8 cellular contexts compared by ENCODE assay signal in the genomic region with DNA sequence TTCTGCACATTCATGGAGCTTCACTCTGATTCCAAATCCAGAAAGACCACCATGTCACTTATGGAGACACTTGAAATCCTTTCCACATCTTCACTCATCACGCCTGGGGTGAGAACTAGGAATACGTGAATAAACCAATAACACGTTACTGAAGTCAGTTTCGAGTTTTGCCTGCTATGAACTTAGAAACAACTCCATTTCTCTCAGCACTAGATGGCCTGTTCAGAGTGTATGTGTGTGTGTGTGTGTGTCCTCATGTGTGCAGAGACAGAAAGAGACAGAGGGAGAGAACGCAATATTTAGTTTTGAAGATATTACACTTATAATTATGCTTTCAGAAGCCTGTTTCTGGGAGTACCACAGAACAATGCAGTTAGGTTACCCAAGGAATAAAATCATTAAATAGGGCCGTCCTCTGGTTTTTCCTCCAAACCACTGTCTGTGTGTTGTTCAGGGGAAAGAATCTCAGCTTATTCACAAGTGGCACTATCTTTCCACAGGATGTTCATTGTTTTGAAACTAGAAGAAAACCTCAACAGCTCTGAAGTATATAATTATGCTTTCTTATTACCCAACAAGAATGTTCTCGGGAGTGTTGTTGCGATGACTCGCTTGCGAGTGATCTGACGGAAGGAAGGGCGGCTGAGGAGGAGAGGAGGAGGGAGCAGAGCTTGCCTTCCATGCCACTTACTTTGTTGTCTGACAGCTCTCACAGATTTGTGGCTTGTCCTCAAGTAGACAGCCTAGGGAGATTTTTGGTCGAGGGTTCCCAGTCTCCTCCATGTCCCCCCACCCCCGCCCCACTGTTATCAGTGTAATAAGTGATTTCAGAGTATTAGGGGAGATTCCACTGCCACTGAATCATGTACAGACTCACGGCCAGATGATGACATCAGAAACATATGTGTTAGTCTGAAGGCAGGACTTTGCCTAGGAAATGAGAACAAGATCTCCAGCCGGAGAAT.
DNase-seq lines count a peak whose midpoint lies in the region; ATAC-seq and TF ChIP-seq lines count a peak whose summit lies in the region.

No MANE protein-coding gene starts in this region.

- H3K9me3 Mint-ChIP-seq in activated T-helper 2 cell treated with anti-CD3 and anti-CD28 coated beads, Interferon-gamma antibody, Interleukin-2, Interleukin-4, amounts not matched to agents 10 μg/mL and 5 μg/mL and 100 μg/mL, durations not matched to agents 14 hours and 24 hours and 36 hours: no peaks in the 10 kb centered on the region
- no peaks in the 10 kb centered on the region for H3K9me3 Mint-ChIP-seq in glutamatergic neuron (ENCODE audit: unreplicated experiment)

- H3K27me3 ChIP-seq in BLaER1 treated with 17β-estradiol and CSF1 and Interleukin-3, amounts not matched to agents 10 nM and 100 nM: no peaks in the 10 kb centered on the region
- no peaks in the 10 kb centered on the region for H3K27me3 ChIP-seq in PC-9 (ENCODE audit: insufficient read depth, low read depth)
- no peaks in the 10 kb centered on the region for H3K27me3 ChIP-seq in spleen (replicated peaks in 1 of 7)

- peaks cover 39 to 62% (median 49%) of the 10 kb centered on the region in 10 experiments for H3K4me1 ChIP-seq in BLaER1 treated with 17β-estradiol and CSF1 and Interleukin-3, amounts not matched to agents 10 nM and 100 nM
- H3K4me1 ChIP-seq in PC-9 (replicated peaks; ENCODE audit: insufficient read depth) (peaks cover 23% of the 10 kb centered on the region), spleen (peaks cover 0 to 27% (median 7%) of the 10 kb centered on the region in 6 donors)

- 49 to 66% (median 59%) methylated on average over 16 of the region's 16 CpGs for WGBS in spleen, 5 donors

- ATAC-seq in HG03378 (IDR thresholded peaks at IDR 0.05; ENCODE audit: unreplicated experiment): no peak
- no peak for ATAC-seq in GM19324 (IDR thresholded peaks at IDR 0.05; ENCODE audit: low FRiP score, unreplicated experiment)

- peak overlapping the region; percentile 23 to 75 (median 41); a peak in 18 of 22 replicates for H3K27ac ChIP-seq in BLaER1 treated with 17β-estradiol and CSF1 and Interleukin-3, amounts not matched to agents 10 nM and 100 nM
- H3K27ac ChIP-seq in PC-9: peak overlapping the region; percentile 64
- H3K27ac ChIP-seq in spleen: peak overlapping the region in 6 of 8 donors; percentile 6 to 77 (median 56)

- peaks cover 0 to 6% (median 0%) of the 10 kb centered on the region in 11 experiments; a peak in 3 of 22 replicates for H3K9me3 ChIP-seq in BLaER1 treated with 17β-estradiol and CSF1 and Interleukin-3, amounts not matched to agents 10 nM and 100 nM (replicated peaks in 1 of 11)
- H3K9me3 ChIP-seq in PC-9 (ENCODE audit: insufficient read depth, low read depth): no peaks in the 10 kb centered on the region
- H3K9me3 ChIP-seq in spleen: no peaks in the 10 kb centered on the region

- no peak for TF ChIP-seq POLR2A in spleen (IDR thresholded peaks at IDR 0.05)

- TF ChIP-seq CTCF in PC-9 (conservative IDR thresholded peaks at IDR 0.05): no peak
- TF ChIP-seq CTCF in glutamatergic neuron (IDR thresholded peaks at IDR 0.05; ENCODE audit: partially characterized antibody, unreplicated experiment): no peak
- no peak for TF ChIP-seq CTCF in spleen (IDR thresholded peaks at IDR 0.05 in 8 of 11, conservative IDR thresholded peaks at IDR 0.05 in 3 of 11)

- no peaks in the 10 kb centered on the region for H3K36me3 ChIP-seq in BLaER1 treated with 17β-estradiol and CSF1 and Interleukin-3, amounts not matched to agents 10 nM and 100 nM
- H3K36me3 ChIP-seq in PC-9 (ENCODE audit: low read depth) (no peaks in the 10 kb centered on the region), spleen (no peaks in the 10 kb centered on the region)

- no TSS peak for BruUV-seq in PC-9 (replicated peaks; lab: Mats Ljungman, UMichigan)

- H2AFZ ChIP-seq in PC-9: peak overlapping the region; percentile 76

- H3K4me3 Mint-ChIP-seq in activated T-helper 2 cell treated with anti-CD3 and anti-CD28 coated beads, Interferon-gamma antibody, Interleukin-2, Interleukin-4, amounts not matched to agents 10 μg/mL and 5 μg/mL and 100 μg/mL, durations not matched to agents 14 hours and 24 hours and 36 hours (ENCODE audit: low read depth): peak overlapping the region; percentile 24
- peak overlapping the region; percentile 12 for H3K4me3 Mint-ChIP-seq in glutamatergic neuron (ENCODE audit: unreplicated experiment)

- H3K27me3 Mint-ChIP-seq in activated T-helper 2 cell treated with anti-CD3 and anti-CD28 coated beads, Interferon-gamma antibody, Interleukin-2, Interleukin-4, amounts not matched to agents 10 μg/mL and 5 μg/mL and 100 μg/mL, durations not matched to agents 14 hours and 24 hours and 36 hours (ENCODE audit: low read depth): peaks cover 14% of the 10 kb centered on the region
- peaks cover 2% of the 10 kb centered on the region for H3K27me3 Mint-ChIP-seq in glutamatergic neuron (ENCODE audit: unreplicated experiment)

- no peaks in the 10 kb centered on the region for H3K9me2 ChIP-seq in PC-9 (ENCODE audit: insufficient read depth)

- peaks cover 18% of the 10 kb centered on the region for H3F3A ChIP-seq in PC-9 (ENCODE audit: insufficient read depth, low read depth)

- intact Hi-C loops in PC-9 (cut with micrococcal nuclease; ENCODE audit: unreplicated experiment): loop anchor here (1.0 kb wide), 1 partner anchor 9 kb away; no protein-coding TSS in a partner anchor
- intact Hi-C loops in activated T-helper 2 cell treated with anti-CD3 and anti-CD28 coated beads, Interferon-gamma antibody, Interleukin-2, Interleukin-4, amounts not matched to agents 10 μg/mL and 5 μg/mL and 100 μg/mL, durations not matched to agents 14 hours and 24 hours and 36 hours (cut with micrococcal nuclease): loop anchor here (1.0 to 5.0 kb wide), 5 partner anchors 20 to 171 kb away; no protein-coding TSS in a partner anchor
- intact Hi-C loops in spleen (cut with DNase I; ENCODE audit: low total_unique reads): no loop called here

- H3K36me3 Mint-ChIP-seq in activated T-helper 2 cell treated with anti-CD3 and anti-CD28 coated beads, Interferon-gamma antibody, Interleukin-2, Interleukin-4, amounts not matched to agents 10 μg/mL and 5 μg/mL and 100 μg/mL, durations not matched to agents 14 hours and 24 hours and 36 hours (ENCODE audit: low read depth): no peaks in the 10 kb centered on the region
- peaks cover 1% of the 10 kb centered on the region for H3K36me3 Mint-ChIP-seq in glutamatergic neuron (ENCODE audit: unreplicated experiment)

- H3K9ac ChIP-seq in BLaER1 treated with 17β-estradiol and CSF1 and Interleukin-3, amounts not matched to agents 10 nM and 100 nM: peak overlapping the region in 5 of 11 experiments; percentile 24 to 56 (median 48); a peak in 9 of 22 replicates

- CTCF ChIA-PET in PC-9 (lab: Charles Lee): interaction anchor here (0.8 kb wide), 1 partner anchor 1002 kb away, joined by 19 read pairs; no protein-coding TSS in a partner anchor

- H3K79me2 ChIP-seq in PC-9 (ENCODE audit: low read depth): no peaks in the 10 kb centered on the region

- POLR2A ChIA-PET in PC-9 (lab: Charles Lee; ENCODE audit: unreplicated experiment): no interaction called here

- H3K4me2 ChIP-seq in BLaER1 treated with 17β-estradiol and CSF1 and Interleukin-3, amounts not matched to agents 10 nM and 100 nM: peak overlapping the region; percentile 53 to 80 (median 69)
- peak overlapping the region; percentile 69 for H3K4me2 ChIP-seq in PC-9

- no peaks in the 10 kb centered on the region for H4K20me1 ChIP-seq in BLaER1 treated with 17β-estradiol and CSF1 and Interleukin-3, amounts not matched to agents 10 nM and 100 nM
- H4K20me1 ChIP-seq in PC-9 (ENCODE audit: insufficient read depth): no peaks in the 10 kb centered on the region

- DNase-seq in PC-9 (peak; percentile 29 to 77), glutamatergic neuron (no peak), spleen (no peak), NCI-H1436 treated with DMSO at 0.1 percent for 48 hours (lab: John Stamatoyannopoulos, UW) (no peak)
- peak; percentile 24 for DNase-seq in activated T-helper 2 cell treated with anti-CD3 and anti-CD28 coated beads, Interferon-gamma antibody, Interleukin-2, Interleukin-4, amounts not matched to agents 10 μg/mL and 5 μg/mL and 100 μg/mL, durations not matched to agents 14 hours and 24 hours and 36 hours (ENCODE audit: low spot score)

- peak overlapping the region; percentile 70 for H3K27ac Mint-ChIP-seq in activated T-helper 2 cell treated with anti-CD3 and anti-CD28 coated beads, Interferon-gamma antibody, Interleukin-2, Interleukin-4, amounts not matched to agents 10 μg/mL and 5 μg/mL and 100 μg/mL, durations not matched to agents 14 hours and 24 hours and 36 hours
- H3K27ac Mint-ChIP-seq in glutamatergic neuron (ENCODE audit: unreplicated experiment): peak overlapping the region; percentile 64

- no peak overlapping the region for H3K4me3 ChIP-seq in BLaER1 treated with 17β-estradiol and CSF1 and Interleukin-3, amounts not matched to agents 10 nM and 100 nM
- H3K4me3 ChIP-seq in PC-9 (peak overlapping the region; percentile 34; the same call in 1 of the 2 replicates), spleen (no peak overlapping the region)

- peaks cover 53% of the 10 kb centered on the region for H3K4me1 Mint-ChIP-seq in activated T-helper 2 cell treated with anti-CD3 and anti-CD28 coated beads, Interferon-gamma antibody, Interleukin-2, Interleukin-4, amounts not matched to agents 10 μg/mL and 5 μg/mL and 100 μg/mL, durations not matched to agents 14 hours and 24 hours and 36 hours (ENCODE audit: low read depth)
- H3K4me1 Mint-ChIP-seq in glutamatergic neuron (ENCODE audit: low read depth, unreplicated experiment): peaks cover 27% of the 10 kb centered on the region

Comparison
In these comparisons a context has a peak if more than half of its experiments do, and no peak if none do; other contexts are left out.
1. DNase-seq: peak in PC-9 (2 of 2) and activated T-helper 2 cell treated with anti-CD3 and anti-CD28 coated beads, Interferon-gamma antibody, Interleukin-2, Interleukin-4, amounts not matched to agents 10 μg/mL and 5 μg/mL and 100 μg/mL, durations not matched to agents 14 hours and 24 hours and 36 hours (single experiment); none in glutamatergic neuron (single experiment), spleen (single experiment) and NCI-H1436 treated with DMSO at 0.1 percent for 48 hours (single experiment).
2. Peak in every context shown above with its lines, with median percentiles within 50 percentile points of each other: H3K27ac ChIP-seq.